ENCODE assay signal across 21 cellular contexts in genomic region chrX:31316340-31316991, GRCh38.
"Had no signal": no experiment of that assay in that cellular context is flagged by ENCODE, and none has a peak within 500 bp of the region (broad histone marks: within the 10 kb centered on the region; RNA-seq: fewer than 3 reads in every experiment).

No MANE protein-coding gene starts in this region.

- H3K4me3 ChIP-seq: colonic mucosa, esophagus squamous epithelium, gastrocnemius medialis, pancreas, psoas muscle, right atrium auricular region, tibial nerve had no signal

- H3K4me3 Mint-ChIP-seq: activated CD4-positive, alpha-beta memory T cell treated with anti-CD3 and anti-CD28 coated beads for 36 hours; activated naive CD4-positive, alpha-beta T cell treated with anti-CD3 and anti-CD28 coated beads, Interleukin-2, amount 10 ng/mL, durations not matched to agents 7 days and 5 days; activated T-cell treated with anti-CD3 and anti-CD28 coated beads, Interleukin-2, amount 50 U/mL, for 72 hours; endodermal cell; memory B cell; nephron; stimulated activated naive CD8-positive, alpha-beta T cell treated with anti-CD3 and anti-CD28 coated beads, Interleukin-15, Interleukin-2, amounts not matched to agents 100 ng/mL and 50 ng/mL, for 24 hours had no signal

- H3K9me3 ChIP-seq: colonic mucosa, esophagus squamous epithelium, gastrocnemius medialis, neutrophil, pancreas, psoas muscle, right atrium auricular region, tibial nerve had no signal

- ATAC-seq: activated T-cell treated with anti-CD3 and anti-CD28 coated beads, Interleukin-2, amount 50 U/mL, for 72 hours; gastrocnemius medialis; pancreas; psoas muscle had no signal

- H3K9me3 Mint-ChIP-seq: activated CD4-positive, alpha-beta memory T cell treated with anti-CD3 and anti-CD28 coated beads for 36 hours; activated naive CD4-positive, alpha-beta T cell treated with anti-CD3 and anti-CD28 coated beads, Interleukin-2, amount 10 ng/mL, durations not matched to agents 7 days and 5 days; memory B cell; stimulated activated naive CD8-positive, alpha-beta T cell treated with anti-CD3 and anti-CD28 coated beads, Interleukin-15, Interleukin-2, amounts not matched to agents 100 ng/mL and 50 ng/mL, for 24 hours had no signal

- H3K36me3 Mint-ChIP-seq: activated CD4-positive, alpha-beta memory T cell treated with anti-CD3 and anti-CD28 coated beads for 36 hours; activated naive CD4-positive, alpha-beta T cell treated with anti-CD3 and anti-CD28 coated beads, Interleukin-2, amount 10 ng/mL, durations not matched to agents 7 days and 5 days; memory B cell had no signal

- H3K4me1 Mint-ChIP-seq: activated naive CD4-positive, alpha-beta T cell treated with anti-CD3 and anti-CD28 coated beads, Interleukin-2, amount 10 ng/mL, durations not matched to agents 7 days and 5 days; memory B cell had no signal

- DNase-seq: activated CD4-positive, alpha-beta memory T cell treated with anti-CD3 and anti-CD28 coated beads for 36 hours; activated CD4-positive, alpha-beta T cell treated with anti-CD3 and anti-CD28 coated beads for 4 hours; activated CD4-positive, CD25-positive, alpha-beta regulatory T cell; activated effector memory CD4-positive, alpha-beta T cell treated with anti-CD3 and anti-CD28 coated beads, Interleukin-2, amount 50 U/mL, for 16 hours; activated naive CD4-positive, alpha-beta T cell treated with anti-CD3 and anti-CD28 coated beads, Interleukin-2, amount 10 ng/mL, durations not matched to agents 7 days and 5 days; activated T-cell treated with anti-CD3 and anti-CD28 coated beads, Interleukin-2, amount 50 U/mL, for 72 hours; amygdala; colonic mucosa; endodermal cell; esophagus squamous epithelium; gastrocnemius medialis; hippocampal formation; pancreas; psoas muscle; stimulated activated CD4-positive, alpha-beta T cell treated with anti-CD3 and anti-CD28 coated beads, Interleukin-1b, Interleukin-23, amount 100 ng/mL, for 48 hours had no signal

- H3K27me3 Mint-ChIP-seq: activated CD4-positive, alpha-beta memory T cell treated with anti-CD3 and anti-CD28 coated beads for 36 hours; activated naive CD4-positive, alpha-beta T cell treated with anti-CD3 and anti-CD28 coated beads, Interleukin-2, amount 10 ng/mL, durations not matched to agents 7 days and 5 days; stimulated activated naive CD8-positive, alpha-beta T cell treated with anti-CD3 and anti-CD28 coated beads, Interleukin-15, Interleukin-2, amounts not matched to agents 100 ng/mL and 50 ng/mL, for 24 hours had no signal

- H3K27ac Mint-ChIP-seq: activated CD4-positive, alpha-beta memory T cell treated with anti-CD3 and anti-CD28 coated beads for 36 hours; activated naive CD4-positive, alpha-beta T cell treated with anti-CD3 and anti-CD28 coated beads, Interleukin-2, amount 10 ng/mL, durations not matched to agents 7 days and 5 days; activated T-cell treated with anti-CD3 and anti-CD28 coated beads, Interleukin-2, amount 50 U/mL, for 72 hours; endodermal cell; memory B cell; nephron; stimulated activated naive CD8-positive, alpha-beta T cell treated with anti-CD3 and anti-CD28 coated beads, Interleukin-15, Interleukin-2, amounts not matched to agents 100 ng/mL and 50 ng/mL, for 24 hours had no signal

- H3K36me3 ChIP-seq: colonic mucosa, esophagus squamous epithelium, gastrocnemius medialis, neutrophil, pancreas, right atrium auricular region, tibial nerve had no signal

- H3K27ac ChIP-seq: colonic mucosa, esophagus squamous epithelium, neutrophil, pancreas, psoas muscle, right atrium auricular region had no signal

- H3K4me1 ChIP-seq: colonic mucosa, esophagus squamous epithelium, gastrocnemius medialis, pancreas, psoas muscle, right atrium auricular region had no signal

- H3K27me3 ChIP-seq: colonic mucosa, esophagus squamous epithelium, gastrocnemius medialis, neutrophil, right atrium auricular region, tibial nerve had no signal
